1 cellular context compared by ENCODE assay signal in genomic region chr10:44640429-44640828, GRCh38.
TF ChIP-seq lines count a peak whose summit lies in the region.

No MANE protein-coding gene starts in this region.

TF ChIP-seq in IMR-90, 13 proteins besides CTCF, POLR2A, EP300 and RAD21:
- TF ChIP-seq BHLHE40 (IDR thresholded peaks at IDR 0.05; ENCODE audit: low read depth, low read length), result no peak
- TF ChIP-seq FOS (IDR thresholded peaks at IDR 0.05; ENCODE audit: low read depth, low read length), result no peak
- no peak for TF ChIP-seq SMC3 (IDR thresholded peaks at IDR 0.05; ENCODE audit: low read depth, low read length)
- no peak for TF ChIP-seq USF2 (IDR thresholded peaks at IDR 0.05; ENCODE audit: low read depth, low read length)
- TF ChIP-seq ELK1 (IDR thresholded peaks at IDR 0.05; ENCODE audit: borderline replicate concordance, low read depth, low read length), result no peak
- TF ChIP-seq RCOR1 (IDR thresholded peaks at IDR 0.05; ENCODE audit: insufficient replicate concordance, low read length), result no peak
- no peak for TF ChIP-seq CEBPB (IDR thresholded peaks at IDR 0.05; ENCODE audit: low read depth, low read length)
- no peak for TF ChIP-seq MAFK (IDR thresholded peaks at IDR 0.05; ENCODE audit: low read depth, low read length)
- no peak for TF ChIP-seq NFE2L2 (IDR thresholded peaks at IDR 0.05; ENCODE audit: low read depth, low read length)
- TF ChIP-seq CHD1 (IDR thresholded peaks at IDR 0.05; ENCODE audit: low read depth, low read length), result no peak
- no peak for TF ChIP-seq MAZ (IDR thresholded peaks at IDR 0.05; ENCODE audit: borderline replicate concordance, low read depth, low read length)
- TF ChIP-seq MXI1 (IDR thresholded peaks at IDR 0.05; ENCODE audit: borderline replicate concordance, low read depth, low read length), result no peak
- TF ChIP-seq RFX5 (IDR thresholded peaks at IDR 0.05; ENCODE audit: low read depth, low read length), result no peak
